In the genomic region with DNA sequence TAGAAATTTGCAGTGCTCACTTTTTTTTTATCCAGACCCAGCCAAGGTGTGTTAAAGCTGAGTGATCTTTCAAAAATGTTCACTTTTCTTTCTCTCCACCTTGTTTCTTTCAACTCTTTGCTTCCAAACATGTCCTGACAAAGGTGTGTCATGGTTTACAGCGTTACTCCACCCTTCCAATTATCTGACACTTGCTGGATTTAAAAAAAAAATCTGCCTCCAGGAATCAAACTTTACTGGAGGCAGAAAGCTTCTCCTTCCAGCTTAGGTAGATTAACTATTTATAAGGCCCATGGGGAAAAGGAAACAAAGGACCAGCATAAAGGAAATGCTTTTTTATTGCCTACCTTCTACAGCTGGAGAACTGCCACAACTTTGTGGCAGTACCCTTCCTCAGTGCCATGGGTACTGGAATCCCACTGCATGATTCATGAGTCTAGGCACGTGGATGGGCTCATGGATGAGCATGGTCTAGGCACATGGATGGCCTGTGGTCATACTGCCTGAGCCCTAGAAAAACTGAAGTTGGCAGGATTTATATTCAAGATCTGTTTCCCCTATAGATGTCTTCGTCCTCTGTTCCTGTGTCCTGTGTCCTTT, we compare ENCODE assay signal across 17 cellular contexts. TPM values are rescaled to one million over a fixed set of nuclear protein-coding genes. Genes with fewer than 3 reads are reported as not detected.
A peak's percentile ranks its signal among the peaks of the same experiment; 100 is the strongest.
DNase-seq lines count a peak whose midpoint lies in the region; TF ChIP-seq lines count a peak whose summit lies in the region.
"Had no signal": no experiment of that assay in that cellular context is flagged by ENCODE, and none has a peak within 500 bp of the region (broad histone marks: within the 10 kb centered on the region; RNA-seq: fewer than 3 reads in every experiment).

COL17A1 (minus strand) TSS at position 80 of the 600 bp plus-strand sequence. CDS start 5,207 bp downstream, outside the sequence.

- no peak within 1 kb of the TSS for H3K4me3 ChIP-seq in endodermal cell (ENCODE audit: low read length)
- H3K4me3 ChIP-seq: adrenal gland had no signal

- H3K27ac ChIP-seq in endodermal cell (ENCODE audit: low read depth, low read length), result no peak within 1 kb of the TSS
- H3K27ac ChIP-seq: adrenal gland, parathyroid adenoma had no signal

- H3K4me1 ChIP-seq in endodermal cell (ENCODE audit: control insufficient read depth, insufficient read depth, low read length), result peaks cover 5% of the 10 kb centered on the region
- H3K4me1 ChIP-seq: adrenal gland, parathyroid adenoma had no signal

- no peaks in the 10 kb centered on the region for H3K9me3 Mint-ChIP-seq in activated naive CD4-positive, alpha-beta T cell treated with anti-CD3 and anti-CD28 coated beads, Interleukin-2, amount 50 U/mL, for 24 hours
- no peaks in the 10 kb centered on the region for H3K9me3 Mint-ChIP-seq in endodermal cell
- no peaks in the 10 kb centered on the region for H3K9me3 Mint-ChIP-seq in nephron
- no peaks in the 10 kb centered on the region for H3K9me3 Mint-ChIP-seq in activated CD4-positive, alpha-beta T cell treated with anti-CD3 and anti-CD28 coated beads, Interleukin-2, amount 10 ng/mL, durations not matched to agents 7 days and 5 days

- no peaks in the 10 kb centered on the region for H3K9me3 ChIP-seq in endodermal cell (ENCODE audit: control insufficient read depth, low read length)
- H3K9me3 ChIP-seq: adrenal gland had no signal

- peak within 1 kb of the TSS; percentile 46 for H3K27ac Mint-ChIP-seq in activated naive CD4-positive, alpha-beta T cell treated with anti-CD3 and anti-CD28 coated beads, Interleukin-2, amount 50 U/mL, for 24 hours
- H3K27ac Mint-ChIP-seq in endodermal cell (peak within 1 kb of the TSS; percentile 18), nephron (peak within 1 kb of the TSS; percentile 52 to 68 (median 60))
- no peak within 1 kb of the TSS for H3K27ac Mint-ChIP-seq in activated CD4-positive, alpha-beta T cell treated with anti-CD3 and anti-CD28 coated beads, Interleukin-2, amount 10 ng/mL, durations not matched to agents 7 days and 5 days

- no peaks in the 10 kb centered on the region for H3K36me3 Mint-ChIP-seq in activated naive CD4-positive, alpha-beta T cell treated with anti-CD3 and anti-CD28 coated beads, Interleukin-2, amount 50 U/mL, for 24 hours
- H3K36me3 Mint-ChIP-seq in endodermal cell (ENCODE audit: low read depth) (no peaks in the 10 kb centered on the region), nephron (ENCODE audit: low read depth) (no peaks in the 10 kb centered on the region)
- no peaks in the 10 kb centered on the region for H3K36me3 Mint-ChIP-seq in activated CD4-positive, alpha-beta T cell treated with anti-CD3 and anti-CD28 coated beads, Interleukin-2, amount 10 ng/mL, durations not matched to agents 7 days and 5 days (ENCODE audit: low read depth)

- POLR2A ChIA-PET in activated CD4-positive, alpha-beta T cell treated with anti-CD3 and anti-CD28 coated beads, Interleukin-2, amount 10 ng/mL, durations not matched to agents 7 days and 5 days (lab: Charles Lee), result no interaction called here

- H3K27me3 ChIP-seq in endodermal cell (ENCODE audit: control insufficient read depth, insufficient read depth, low read length, poor library complexity, severe bottlenecking), result no peaks in the 10 kb centered on the region
- H3K27me3 ChIP-seq: adrenal gland had no signal

- no peaks in the 10 kb centered on the region for H3K36me3 ChIP-seq in endodermal cell (ENCODE audit: control insufficient read depth, insufficient read depth, low read length)
- H3K36me3 ChIP-seq: adrenal gland had no signal

- 88 to 93% methylated on average over 3 of the region's 3 CpGs for WGBS in endodermal cell (ENCODE audit: insufficient coverage in 1 of 2, insufficient read length in 1 of 2), 2 experiments

- TF ChIP-seq CTCF in endodermal cell (conservative IDR thresholded peaks at IDR 0.05) (no peak), nephron (IDR thresholded peaks at IDR 0.05; ENCODE audit: unreplicated experiment in 3 of 3) (no peak)

- no peak within 1 kb of the TSS for H3K9ac ChIP-seq in endodermal cell (ENCODE audit: extremely low read depth, low read length, poor library complexity, severe bottlenecking)
- H3K9ac ChIP-seq: parathyroid adenoma had no signal

- H3K4me3 Mint-ChIP-seq in activated naive CD4-positive, alpha-beta T cell treated with anti-CD3 and anti-CD28 coated beads, Interleukin-2, amount 50 U/mL, for 24 hours, result no peak within 1 kb of the TSS
- H3K4me3 Mint-ChIP-seq in endodermal cell (no peak within 1 kb of the TSS), nephron (no peak within 1 kb of the TSS)
- H3K4me3 Mint-ChIP-seq in activated CD4-positive, alpha-beta T cell treated with anti-CD3 and anti-CD28 coated beads, Interleukin-2, amount 10 ng/mL, durations not matched to agents 7 days and 5 days, result no peak within 1 kb of the TSS

- H3K27me3 Mint-ChIP-seq in activated naive CD4-positive, alpha-beta T cell treated with anti-CD3 and anti-CD28 coated beads, Interleukin-2, amount 50 U/mL, for 24 hours, result no peaks in the 10 kb centered on the region
- no peaks in the 10 kb centered on the region for H3K27me3 Mint-ChIP-seq in endodermal cell (ENCODE audit: insufficient read depth)
- H3K27me3 Mint-ChIP-seq in nephron (ENCODE audit: low read depth), result no peaks in the 10 kb centered on the region
- H3K27me3 Mint-ChIP-seq in activated CD4-positive, alpha-beta T cell treated with anti-CD3 and anti-CD28 coated beads, Interleukin-2, amount 10 ng/mL, durations not matched to agents 7 days and 5 days, result no peaks in the 10 kb centered on the region

- DNase-seq in activated naive CD4-positive, alpha-beta T cell (lab: John Stamatoyannopoulos, UW), result no peak
- DNase-seq in endodermal cell (no peak), globus pallidus (ENCODE audit: low spot score) (no peak), occipital lobe (lab: John Stamatoyannopoulos, UW) (no peak), DMS79 (lab: John Stamatoyannopoulos, UW) (no peak)
- no peak for DNase-seq in activated CD4-positive, alpha-beta T cell treated with anti-CD3 and anti-CD28 coated beads, Interleukin-2, amount 10 ng/mL, durations not matched to agents 7 days and 5 days
- DNase-seq: 8988T; activated CD4-positive, alpha-beta T cell treated with anti-CD3 and anti-CD28 coated beads for 1 hour; adrenal gland; C1 segment of cervical spinal cord; NCI-H187; NCI-H510A had no signal

- peaks cover 8% of the 10 kb centered on the region for H3K4me1 Mint-ChIP-seq in activated naive CD4-positive, alpha-beta T cell treated with anti-CD3 and anti-CD28 coated beads, Interleukin-2, amount 50 U/mL, for 24 hours
- H3K4me1 Mint-ChIP-seq in endodermal cell (peaks cover 25% of the 10 kb centered on the region), nephron (no peaks in the 10 kb centered on the region)
- H3K4me1 Mint-ChIP-seq in activated CD4-positive, alpha-beta T cell treated with anti-CD3 and anti-CD28 coated beads, Interleukin-2, amount 10 ng/mL, durations not matched to agents 7 days and 5 days, result peaks cover 1% of the 10 kb centered on the region

- CTCF ChIA-PET in activated CD4-positive, alpha-beta T cell treated with anti-CD3 and anti-CD28 coated beads, Interleukin-2, amount 10 ng/mL, durations not matched to agents 7 days and 5 days (lab: Charles Lee), result no interaction called here

RNA-seq across cellular contexts. Expression of gene COL17A1, which starts in this region (rescaled TPM):
- 1 to 10 TPM; 1.1 to 2.3 TPM for total RNA-seq in endodermal cell
- polyA plus RNA-seq in endodermal cell (2013, experiment 1 of 2), result 0.39 TPM
- polyA plus RNA-seq in endodermal cell (2013, experiment 2 of 2), result 0.87 TPM
- not detected for total RNA-seq in activated CD4-positive, alpha-beta T cell treated with anti-CD3 and anti-CD28 coated beads, Interleukin-2, amount 10 ng/mL, durations not matched to agents 7 days and 5 days
- total RNA-seq in occipital lobe, result not detected
- total RNA-seq: chondrocyte; T-helper 2 cell treated with Interferon-gamma antibody and Interleukin-4, amounts not matched to agents 100 ng/mL and 5 ng/mL, for 36 hours had no signal
